In the genomic region with DNA sequence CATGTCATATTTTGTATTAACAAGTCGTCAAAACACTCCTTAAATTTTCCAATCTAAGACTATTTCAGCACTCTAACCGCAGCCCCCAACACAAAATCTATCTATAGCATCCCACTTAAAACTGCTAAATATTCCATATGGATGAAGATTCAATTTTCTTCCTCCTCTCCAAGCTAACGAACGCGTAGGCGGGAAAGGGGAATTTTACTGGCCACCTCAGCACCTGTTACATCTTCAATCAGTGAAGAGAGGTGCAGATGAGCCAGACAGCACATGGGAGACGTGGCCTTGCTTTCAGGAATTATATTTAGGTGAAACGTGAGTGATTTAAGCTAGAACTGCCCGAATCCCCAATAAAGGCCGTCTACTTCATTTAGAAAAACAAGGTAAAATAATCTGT, we compare ENCODE assay signal across 8 cellular contexts. TPM values are rescaled to one million over a fixed set of nuclear protein-coding genes. Genes with fewer than 3 reads are reported as not detected.
A peak's percentile ranks its signal among the peaks of the same experiment; 100 is the strongest.
DNase-seq lines count a peak whose midpoint lies in the region; ATAC-seq and TF ChIP-seq lines count a peak whose summit lies in the region.

No MANE protein-coding gene starts in this region.

- TF ChIP-seq POLR2A in testis (IDR thresholded peaks at IDR 0.05) = no peak

- H3K36me3 ChIP-seq in iPS-18a (ENCODE audit: control insufficient read depth, low read depth, low read length) = peaks cover 4% of the 10 kb centered on the region
- no peaks in the 10 kb centered on the region for H3K36me3 ChIP-seq in testis (ENCODE audit: low read depth, missing control alignments)

- no peak for TF ChIP-seq CTCF in testis (IDR thresholded peaks at IDR 0.05)

- H3K4me3 ChIP-seq in iPS-18a (ENCODE audit: low read length) = peak overlapping the region; percentile 77
- peak overlapping the region; percentile 82 to 99 for H3K4me3 ChIP-seq in testis

- intact Hi-C loops in testis (cut with DNase I; ENCODE audit: low total_unique reads) = no loop called here

- ATAC-seq in HG03439 (IDR thresholded peaks at IDR 0.05; ENCODE audit: unreplicated experiment) (no peak), GM21619 (IDR thresholded peaks at IDR 0.05; ENCODE audit: unreplicated experiment) (no peak)

- H3K9ac ChIP-seq in iPS-18a (ENCODE audit: low read length) = peak overlapping the region; percentile 98

- no peaks in the 10 kb centered on the region for H3K27me3 ChIP-seq in iPS-18a (ENCODE audit: control insufficient read depth, insufficient read depth, low read length)
- H3K27me3 ChIP-seq in testis = no peaks in the 10 kb centered on the region

- H3K9me3 ChIP-seq in iPS-18a (ENCODE audit: control insufficient read depth, low read depth, low read length) = no peaks in the 10 kb centered on the region
- H3K9me3 ChIP-seq in testis = no peaks in the 10 kb centered on the region

- H3K4me1 ChIP-seq in iPS-18a (ENCODE audit: control insufficient read depth, low read depth, low read length) (peaks cover 29% of the 10 kb centered on the region), testis (peaks cover 23% of the 10 kb centered on the region)

- WGBS in testis, 2 donors = 1 to 2% methylated on average over 10 of the region's 10 CpGs

- H3K27ac ChIP-seq in iPS-18a (ENCODE audit: low read length) (peak overlapping the region; percentile 72), testis (peak overlapping the region; percentile 94 to 98)

- DNase-seq in activated CD4-positive, alpha-beta T cell treated with anti-CD3 and anti-CD28 coated beads, Interleukin-2, amount 50 U/mL, for 48 hours = peak; percentile 38 to 51
- no peak for DNase-seq in activated CD4-positive, alpha-beta T cell treated with anti-CD3 and anti-CD28 coated beads for 1 hour
- DNase-seq in RKO (ENCODE audit: low spot score) (peak; percentile 61), testis (no peak), SIG-M5 (lab: John Stamatoyannopoulos, UW) (no peak)

RNA-seq across cellular contexts. Expression of gene RBM26, which starts 1.1 kb away (rescaled TPM):
- 10 to 100 TPM; 66.1 to 67.5 TPM for total RNA-seq in testis
- 37.6 TPM for polyA plus RNA-seq in testis (ENCODE audit: insufficient read depth, low read depth, low replicate concordance)

Comparison
In these comparisons a context has a peak if more than half of its experiments do, and no peak if none do; other contexts are left out.
1. DNase-seq: peak in activated CD4-positive, alpha-beta T cell treated with anti-CD3 and anti-CD28 coated beads, Interleukin-2, amount 50 U/mL, for 48 hours (2 of 2) and RKO (single experiment); none in activated CD4-positive, alpha-beta T cell treated with anti-CD3 and anti-CD28 coated beads for 1 hour (single experiment), testis (single experiment) and SIG-M5 (single experiment).